ENCODE assay signal across 30 cellular contexts in the genomic region with DNA sequence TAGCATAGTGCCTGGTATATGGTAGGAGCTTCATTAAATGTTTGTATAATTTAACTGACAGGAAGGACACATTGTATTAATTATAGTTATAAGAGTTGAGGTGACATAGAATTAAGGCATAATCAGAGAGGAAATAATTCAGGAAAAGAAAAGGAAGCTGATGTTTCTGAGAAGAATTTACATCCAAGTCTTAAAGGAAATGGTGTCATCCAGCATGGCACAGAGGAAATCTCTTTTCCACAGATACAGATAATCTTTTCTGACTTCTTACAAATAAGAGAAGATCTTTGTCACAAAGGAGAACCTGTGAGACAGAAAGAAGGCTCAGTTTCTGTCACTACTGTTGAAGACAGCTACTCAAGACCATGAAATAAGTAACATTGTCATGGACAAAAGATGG.
"Had no signal": no experiment of that assay in that cellular context is flagged by ENCODE, and none has a peak within 500 bp of the region (broad histone marks: within the 10 kb centered on the region; RNA-seq: fewer than 3 reads in every experiment).

No MANE protein-coding gene starts in this region.

- H3K9me3 Mint-ChIP-seq: activated CD4-positive, alpha-beta memory T cell treated with anti-CD3 and anti-CD28 coated beads for 36 hours; activated naive CD4-positive, alpha-beta T cell treated with anti-CD3 and anti-CD28 coated beads, Interleukin-2, amount 10 ng/mL, durations not matched to agents 7 days and 5 days; activated naive CD4-positive, alpha-beta T cell treated with anti-CD3 and anti-CD28 coated beads, Interleukin-2, amount 50 U/mL, for 72 hours; activated naive CD8-positive, alpha-beta T cell treated with anti-CD3 and anti-CD28 coated beads, Interleukin-2, amount 10 ng/mL, durations not matched to agents 7 days and 5 days; activated T-cell treated with anti-CD3 and anti-CD28 coated beads, Interleukin-2, amount 50 U/mL, for 24 hours; activated T-cell treated with anti-CD3 and anti-CD28 coated beads, Interleukin-2, amount 50 U/mL, for 72 hours; brain; endodermal cell had no signal

- H3K27me3 ChIP-seq: ascending aorta, breast epithelium, cardiac muscle cell, colonic mucosa, dorsolateral prefrontal cortex, esophagus muscularis mucosa, foreskin keratinocyte, gastroesophageal sphincter had no signal

- ATAC-seq: activated CD4-positive, alpha-beta T cell treated with anti-CD3 and anti-CD28 coated beads for 36 hours; activated naive CD4-positive, alpha-beta T cell treated with anti-CD3 and anti-CD28 coated beads, Interleukin-2, amount 50 U/mL, for 72 hours; activated T-cell treated with anti-CD3 and anti-CD28 coated beads, Interleukin-2, amount 50 U/mL, for 72 hours; foreskin keratinocyte; gastroesophageal sphincter had no signal

- H3K4me1 ChIP-seq: breast epithelium, colonic mucosa, foreskin keratinocyte had no signal

- H3K36me3 ChIP-seq: ascending aorta, breast epithelium, cardiac muscle cell, colonic mucosa, esophagus muscularis mucosa, gastroesophageal sphincter had no signal

- H3K36me3 Mint-ChIP-seq: activated CD4-positive, alpha-beta memory T cell treated with anti-CD3 and anti-CD28 coated beads for 36 hours; activated naive CD4-positive, alpha-beta T cell treated with anti-CD3 and anti-CD28 coated beads, Interleukin-2, amount 10 ng/mL, durations not matched to agents 7 days and 5 days; activated naive CD4-positive, alpha-beta T cell treated with anti-CD3 and anti-CD28 coated beads, Interleukin-2, amount 50 U/mL, for 72 hours; activated naive CD8-positive, alpha-beta T cell treated with anti-CD3 and anti-CD28 coated beads, Interleukin-2, amount 10 ng/mL, durations not matched to agents 7 days and 5 days; brain had no signal

- H3K9me3 ChIP-seq: ascending aorta, breast epithelium, colonic mucosa, esophagus muscularis mucosa, gastroesophageal sphincter had no signal

- H3K27me3 Mint-ChIP-seq: activated CD4-positive, alpha-beta memory T cell treated with anti-CD3 and anti-CD28 coated beads for 36 hours; activated CD4-positive, alpha-beta T cell treated with anti-CD3 and anti-CD28 coated beads for 36 hours; activated CD4-positive, alpha-beta T cell treated with anti-CD3 and anti-CD28 coated beads, Interleukin-2, amount 10 ng/mL, durations not matched to agents 24 days and 14 days; activated naive CD4-positive, alpha-beta T cell treated with anti-CD3 and anti-CD28 coated beads, Interleukin-2, amount 10 ng/mL, durations not matched to agents 7 days and 5 days; activated naive CD8-positive, alpha-beta T cell treated with anti-CD3 and anti-CD28 coated beads, Interleukin-2, amount 10 ng/mL, durations not matched to agents 7 days and 5 days; activated T-cell treated with anti-CD3 and anti-CD28 coated beads, Interleukin-2, amount 50 U/mL, for 24 hours; brain had no signal

- H3K27ac Mint-ChIP-seq: activated CD4-positive, alpha-beta memory T cell treated with anti-CD3 and anti-CD28 coated beads for 36 hours; activated CD4-positive, alpha-beta T cell treated with anti-CD3 and anti-CD28 coated beads for 36 hours; activated CD4-positive, alpha-beta T cell treated with anti-CD3 and anti-CD28 coated beads, Interleukin-2, amount 10 ng/mL, durations not matched to agents 24 days and 14 days; activated naive CD4-positive, alpha-beta T cell treated with anti-CD3 and anti-CD28 coated beads, Interleukin-2, amount 10 ng/mL, durations not matched to agents 7 days and 5 days; activated naive CD4-positive, alpha-beta T cell treated with anti-CD3 and anti-CD28 coated beads, Interleukin-2, amount 50 U/mL, for 72 hours; activated naive CD8-positive, alpha-beta T cell treated with anti-CD3 and anti-CD28 coated beads, Interleukin-2, amount 10 ng/mL, durations not matched to agents 7 days and 5 days; activated T-cell treated with anti-CD3 and anti-CD28 coated beads, Interleukin-2, amount 50 U/mL, for 24 hours; activated T-cell treated with anti-CD3 and anti-CD28 coated beads, Interleukin-2, amount 50 U/mL, for 72 hours; brain; endodermal cell had no signal

- H3K4me3 ChIP-seq: ascending aorta, breast epithelium, cardiac muscle cell, colonic mucosa, dorsolateral prefrontal cortex, esophagus muscularis mucosa, gastroesophageal sphincter had no signal

- H3K4me3 Mint-ChIP-seq: activated CD4-positive, alpha-beta memory T cell treated with anti-CD3 and anti-CD28 coated beads for 36 hours; activated CD4-positive, alpha-beta T cell treated with anti-CD3 and anti-CD28 coated beads for 36 hours; activated CD4-positive, alpha-beta T cell treated with anti-CD3 and anti-CD28 coated beads, Interleukin-2, amount 10 ng/mL, durations not matched to agents 24 days and 14 days; activated naive CD4-positive, alpha-beta T cell treated with anti-CD3 and anti-CD28 coated beads, Interleukin-2, amount 10 ng/mL, durations not matched to agents 7 days and 5 days; activated naive CD8-positive, alpha-beta T cell treated with anti-CD3 and anti-CD28 coated beads, Interleukin-2, amount 10 ng/mL, durations not matched to agents 7 days and 5 days; activated T-cell treated with anti-CD3 and anti-CD28 coated beads, Interleukin-2, amount 50 U/mL, for 24 hours; activated T-cell treated with anti-CD3 and anti-CD28 coated beads, Interleukin-2, amount 50 U/mL, for 72 hours; brain; endodermal cell had no signal

- DNase-seq: activated CD4-positive, alpha-beta memory T cell treated with anti-CD3 and anti-CD28 coated beads for 36 hours; activated CD4-positive, alpha-beta T cell treated with anti-CD3 and anti-CD28 coated beads for 36 hours; activated CD4-positive, alpha-beta T cell treated with anti-CD3 and anti-CD28 coated beads, Interleukin-2, amount 10 ng/mL, durations not matched to agents 24 days and 14 days; activated CD4-positive, CD25-positive, alpha-beta regulatory T cell; activated CD4-positive, CD25-positive, alpha-beta regulatory T cell treated with anti-CD3 and anti-CD28 coated beads, Interleukin-2, amount 50 U/mL, for 72 hours; activated CD8-positive, alpha-beta memory T cell treated with anti-CD3 and anti-CD28 coated beads, Interleukin-2, amount 50 U/mL, for 48 hours; activated gamma-delta T cell; activated naive CD4-positive, alpha-beta T cell; activated naive CD4-positive, alpha-beta T cell treated with anti-CD3 and anti-CD28 coated beads, Interleukin-2, amount 10 ng/mL, durations not matched to agents 7 days and 5 days; activated naive CD8-positive, alpha-beta T cell treated with anti-CD3 and anti-CD28 coated beads, Interleukin-2, amount 10 ng/mL, durations not matched to agents 7 days and 5 days; activated T-cell treated with anti-CD3 and anti-CD28 coated beads for 4 hours; activated T-cell treated with anti-CD3 and anti-CD28 coated beads, Interleukin-2, amount 50 U/mL, for 24 hours; activated T-cell treated with anti-CD3 and anti-CD28 coated beads, Interleukin-2, amount 50 U/mL, for 72 hours; central memory CD4-positive, alpha-beta T cell; cerebellar nuclear complex; colonic mucosa; dorsolateral prefrontal cortex; effector memory CD4-positive, alpha-beta T cell; endodermal cell; erythroblast; foreskin keratinocyte; head of caudate nucleus; T-helper 2 cell had no signal

- H3K4me1 Mint-ChIP-seq: activated naive CD8-positive, alpha-beta T cell treated with anti-CD3 and anti-CD28 coated beads, Interleukin-2, amount 10 ng/mL, durations not matched to agents 7 days and 5 days; brain had no signal

- H3K27ac ChIP-seq: ascending aorta, breast epithelium, cardiac muscle cell, colonic mucosa, dorsolateral prefrontal cortex, esophagus muscularis mucosa, foreskin keratinocyte, gastroesophageal sphincter had no signal
